Comparison of ENCODE assay signal across 15 cellular contexts in the genomic region with DNA sequence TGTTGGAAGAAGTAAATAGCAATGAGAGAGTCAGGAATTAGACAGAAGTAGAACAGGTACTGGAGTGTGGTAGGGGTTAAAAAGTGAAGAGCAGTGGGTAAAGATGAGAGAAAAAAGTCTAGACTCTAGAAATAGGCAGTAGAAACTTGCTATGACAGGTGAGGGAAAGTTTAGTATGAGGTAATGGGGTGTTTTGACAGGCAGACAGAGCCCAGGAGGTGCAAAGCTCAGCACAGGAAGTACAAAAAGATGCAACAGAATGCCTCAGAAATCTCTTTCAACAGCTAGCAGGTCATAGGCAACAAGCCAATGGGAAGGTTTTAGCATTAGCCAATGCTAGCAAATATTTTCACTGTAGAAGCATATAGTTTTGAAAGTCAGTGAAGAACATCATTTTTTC.
DNase-seq lines count a peak whose midpoint lies in the region; ATAC-seq and TF ChIP-seq lines count a peak whose summit lies in the region.
"Had no signal": no experiment of that assay in that cellular context is flagged by ENCODE, and none has a peak within 500 bp of the region (broad histone marks: within the 10 kb centered on the region; RNA-seq: fewer than 3 reads in every experiment).

No MANE protein-coding gene starts in this region.

- H3K4me2 ChIP-seq in Loucy (ENCODE audit: low read depth, low read length, poor library complexity, severe bottlenecking): peak overlapping the region; percentile 8

- peaks cover 18% of the 10 kb centered on the region for H3K4me1 ChIP-seq in Loucy (ENCODE audit: insufficient read depth, low read length, poor library complexity, severe bottlenecking)
- peaks cover 3% of the 10 kb centered on the region for H3K4me1 ChIP-seq in effector memory CD4-positive, alpha-beta T cell (ENCODE audit: control insufficient read depth, insufficient read depth, low read length, poor library complexity, severe bottlenecking)
- H3K4me1 ChIP-seq: SJCRH30 had no signal

- peak overlapping the region; percentile 1 for H3K27ac ChIP-seq in effector memory CD4-positive, alpha-beta T cell (ENCODE audit: insufficient read depth, low read length, poor library complexity, severe bottlenecking)
- H3K27ac ChIP-seq: SJCRH30 had no signal

- H3F3A ChIP-seq in Loucy (ENCODE audit: low read depth): no peaks in the 10 kb centered on the region

- no peaks in the 10 kb centered on the region for H3K79me2 ChIP-seq in Loucy (ENCODE audit: insufficient read depth, low read length)

- peak; percentile 15 for DNase-seq in activated CD4-positive, alpha-beta T cell treated with anti-CD3 and anti-CD28 coated beads for 48 hours
- DNase-seq in activated CD4-positive, alpha-beta T cell treated with anti-CD3 and anti-CD28 coated beads, Interleukin-2, amount 50 U/mL, for 48 hours: no peak
- DNase-seq in GM20000 (ENCODE audit: low spot score) (peak; percentile 19), NCI-H187 (lab: John Stamatoyannopoulos, UW) (no peak), NCI-H146 treated with DMSO at 0.1 percent for 48 hours (lab: John Stamatoyannopoulos, UW; ENCODE audit: unreplicated experiment) (no peak)
- peak in 1 of 3 donors; percentile 3 for DNase-seq in effector memory CD4-positive, alpha-beta T cell
- DNase-seq: ACHN, activated gamma-delta T cell, mesenchymal stem cell, NCI-H1105 treated with DMSO at 0.1 percent for 48 hours, NCI-H526, occipital lobe, SJCRH30 had no signal

- no peak overlapping the region for H3K4me3 ChIP-seq in Loucy (ENCODE audit: low read length, poor library complexity, severe bottlenecking)
- no peak overlapping the region for H3K4me3 ChIP-seq in effector memory CD4-positive, alpha-beta T cell (ENCODE audit: insufficient read depth, low read depth, low read length, poor library complexity, severe bottlenecking)
- H3K4me3 ChIP-seq: SJCRH30 had no signal

- H3K27me3 ChIP-seq in Loucy (ENCODE audit: insufficient read depth, low read length, poor library complexity, severe bottlenecking): no peaks in the 10 kb centered on the region
- no peaks in the 10 kb centered on the region for H3K27me3 ChIP-seq in effector memory CD4-positive, alpha-beta T cell (replicated peaks; ENCODE audit: control insufficient read depth, insufficient read depth, low read length, poor library complexity, severe bottlenecking)
- H3K27me3 ChIP-seq: SJCRH30 had no signal

- no peak for ATAC-seq in GM19397 (IDR thresholded peaks at IDR 0.05; ENCODE audit: unreplicated experiment)

- H2AFZ ChIP-seq in Loucy (ENCODE audit: low read length): 0 out of 2 replicates have a peak overlapping the region, but pooled peaks have one; percentile 43

- no peaks in the 10 kb centered on the region for H3K36me3 ChIP-seq in Loucy (ENCODE audit: insufficient read depth, low read length)
- H3K36me3 ChIP-seq in effector memory CD4-positive, alpha-beta T cell (ENCODE audit: control insufficient read depth, insufficient read depth, low read length): no peaks in the 10 kb centered on the region
- H3K36me3 ChIP-seq: SJCRH30 had no signal

- TF ChIP-seq CTCF in GM20000 (IDR thresholded peaks at IDR 0.05; ENCODE audit: extremely low read depth, missing control alignments) (no peak), Loucy (conservative IDR thresholded peaks at IDR 0.05; ENCODE audit: low read length) (no peak)

- H4K20me1 ChIP-seq in Loucy (ENCODE audit: insufficient read depth, low read length, poor library complexity, severe bottlenecking): no peaks in the 10 kb centered on the region

- H3K9me2 ChIP-seq in Loucy (replicated peaks; ENCODE audit: low read depth, low read length): no peaks in the 10 kb centered on the region

- no peaks in the 10 kb centered on the region for H3K9me3 ChIP-seq in Loucy (ENCODE audit: insufficient read depth, low read depth, low read length)
- H3K9me3 ChIP-seq in effector memory CD4-positive, alpha-beta T cell (ENCODE audit: control insufficient read depth, low read length): no peaks in the 10 kb centered on the region
- H3K9me3 ChIP-seq: SJCRH30 had no signal

- H3K9ac ChIP-seq in Loucy (ENCODE audit: low read depth, low read length, poor library complexity, severe bottlenecking): no peak overlapping the region

Comparison
In these comparisons a context has a peak if more than half of its experiments do, and no peak if none do; other contexts are left out.
1. DNase-seq: peak in activated CD4-positive, alpha-beta T cell treated with anti-CD3 and anti-CD28 coated beads for 48 hours (single experiment) and GM20000 (single experiment); none in activated CD4-positive, alpha-beta T cell treated with anti-CD3 and anti-CD28 coated beads, Interleukin-2, amount 50 U/mL, for 48 hours (0 of 2), NCI-H187 (0 of 2) and NCI-H146 treated with DMSO at 0.1 percent for 48 hours (single experiment).